Comparison of ENCODE assay signal across 9 cellular contexts in the genomic region with DNA sequence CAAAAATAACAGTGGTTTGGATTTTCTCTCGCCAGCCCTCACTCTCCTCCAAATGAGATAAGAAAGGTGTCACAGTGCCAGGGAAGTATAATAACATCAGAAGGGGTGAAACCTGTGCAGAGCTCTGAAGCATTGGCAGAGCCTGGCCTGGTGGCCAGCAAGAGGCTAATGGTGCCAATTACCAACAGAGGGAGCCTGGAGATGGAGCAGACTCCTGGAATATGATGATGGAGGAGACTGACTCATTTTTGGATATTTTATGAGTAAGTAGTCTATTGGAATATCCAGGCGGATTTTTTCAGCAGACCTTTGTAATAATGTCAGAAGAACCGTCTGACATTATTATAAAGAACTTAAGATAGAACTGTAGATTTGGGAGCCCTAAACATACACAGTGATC.
DNase-seq lines count a peak whose midpoint lies in the region; ATAC-seq, FAIRE-seq and TF ChIP-seq lines count a peak whose summit lies in the region.
"Had no signal": no experiment of that assay in that cellular context is flagged by ENCODE, and none has a peak within 500 bp of the region (broad histone marks: within the 10 kb centered on the region; RNA-seq: fewer than 3 reads in every experiment).

No MANE protein-coding gene starts in this region.

- DNase-seq in HT1080 (ENCODE audit: low read depth) (peak; percentile 77), adrenal gland (peak; percentile 27 to 66 (median 45)), aorta (peak in 1 of 2 donors; percentile 53), NCI-H128 (lab: John Stamatoyannopoulos, UW; ENCODE audit: unreplicated experiment) (no peak)
- DNase-seq in activated CD8-positive, alpha-beta T cell treated with anti-CD3 and anti-CD28 coated beads, Interleukin-2, amount 10 ng/mL, durations not matched to agents 7 days and 5 days: no peak

- TF ChIP-seq CTCF in adrenal gland (IDR thresholded peaks at IDR 0.05): peak; percentile 23 to 54 (median 45)

- H3K36me3 Mint-ChIP-seq in activated CD8-positive, alpha-beta T cell treated with anti-CD3 and anti-CD28 coated beads, Interleukin-2, amount 10 ng/mL, durations not matched to agents 7 days and 5 days (ENCODE audit: low read depth): no peaks in the 10 kb centered on the region

- 23 to 49% (median 33%) methylated on average over 3 of the region's 3 CpGs for WGBS in adrenal gland, 4 donors
- 4 to 5% methylated on average over 3 of the region's 3 CpGs for WGBS in aorta, 2 donors

- peak; percentile 86 for FAIRE-seq in islet of Langerhans (lab: Jason Lieb, UNC)

- intact Hi-C loops in adrenal gland (cut with DNase I) (no loop called here), aorta (cut with DNase I) (loop anchor here (5.0 kb wide), 1 partner anchor 443 kb away; the partner anchor contains the start of gene MARCKS (in 2 of the 2))

- peak; percentile 82 for ATAC-seq in aorta (ENCODE audit: low FRiP score)
- no peak for ATAC-seq in GM18873 (IDR thresholded peaks at IDR 0.05; ENCODE audit: low FRiP score, unreplicated experiment)
- no peak for ATAC-seq in activated CD8-positive, alpha-beta T cell treated with anti-CD3 and anti-CD28 coated beads, Interleukin-2, amount 10 ng/mL, durations not matched to agents 7 days and 5 days

- no peaks in the 10 kb centered on the region for H3K36me3 ChIP-seq in ACC112 (ENCODE audit: insufficient read depth, low read length)
- H3K36me3 ChIP-seq in adrenal gland (replicated peaks in 1 of 2): no peaks in the 10 kb centered on the region
- H3K36me3 ChIP-seq in aorta (ENCODE audit: control insufficient read depth in 1 of 2, insufficient read depth in 2 of 2, low read length in 1 of 2): no peaks in the 10 kb centered on the region

- H3K4me3 Mint-ChIP-seq in activated CD8-positive, alpha-beta T cell treated with anti-CD3 and anti-CD28 coated beads, Interleukin-2, amount 10 ng/mL, durations not matched to agents 7 days and 5 days: no peak overlapping the region

- POLR2A ChIA-PET in activated CD8-positive, alpha-beta T cell treated with anti-CD3 and anti-CD28 coated beads, Interleukin-2, amount 10 ng/mL, durations not matched to agents 7 days and 5 days (lab: Charles Lee): no interaction called here

- no peaks in the 10 kb centered on the region for H3K79me2 ChIP-seq in ACC112 (ENCODE audit: control insufficient read depth, insufficient read depth, low read length, unreplicated experiment)

- no peak for TF ChIP-seq POLR2A in adrenal gland (IDR thresholded peaks at IDR 0.05)

- H3K27me3 ChIP-seq in ACC112 (ENCODE audit: insufficient read depth, low read length): no peaks in the 10 kb centered on the region
- no peaks in the 10 kb centered on the region for H3K27me3 ChIP-seq in adrenal gland
- no peaks in the 10 kb centered on the region for H3K27me3 ChIP-seq in aorta (ENCODE audit: control insufficient read depth in 1 of 2, insufficient read depth in 2 of 2, low read length in 1 of 2)

- peaks cover 37% of the 10 kb centered on the region for H3K4me1 ChIP-seq in ACC112 (ENCODE audit: control insufficient read depth, insufficient read depth, low read length, unreplicated experiment)
- peaks cover 0 to 3% of the 10 kb centered on the region in 2 donors for H3K4me1 ChIP-seq in adrenal gland (replicated peaks in 1 of 2)
- no peaks in the 10 kb centered on the region for H3K4me1 ChIP-seq in aorta (ENCODE audit: control insufficient read depth in 1 of 2, insufficient read depth in 2 of 2, low read length in 2 of 2)

- no peaks in the 10 kb centered on the region for H3K4me1 Mint-ChIP-seq in activated CD8-positive, alpha-beta T cell treated with anti-CD3 and anti-CD28 coated beads, Interleukin-2, amount 10 ng/mL, durations not matched to agents 7 days and 5 days (ENCODE audit: low read depth)

- H3K9me3 Mint-ChIP-seq in activated CD8-positive, alpha-beta T cell treated with anti-CD3 and anti-CD28 coated beads, Interleukin-2, amount 10 ng/mL, durations not matched to agents 7 days and 5 days (ENCODE audit: insufficient read depth): no peaks in the 10 kb centered on the region

- H3K27ac ChIP-seq in ACC112 (ENCODE audit: low read depth, low read length) (0 out of 2 replicates have a peak overlapping the region, but pooled peaks have one; percentile 40), adrenal gland (no peak overlapping the region), aorta (ENCODE audit: low read depth in 1 of 2, low read length in 2 of 2) (no peak overlapping the region)

- peak overlapping the region; percentile 89 for H2AFZ ChIP-seq in ACC112 (ENCODE audit: low read length, unreplicated experiment)

- H3K27me3 Mint-ChIP-seq in activated CD8-positive, alpha-beta T cell treated with anti-CD3 and anti-CD28 coated beads, Interleukin-2, amount 10 ng/mL, durations not matched to agents 7 days and 5 days (ENCODE audit: low read depth): no peaks in the 10 kb centered on the region

- H3K9me3 ChIP-seq in adrenal gland (replicated peaks in 1 of 3) (peaks cover 0 to 2% (median 0%) of the 10 kb centered on the region in 3 donors), aorta (ENCODE audit: control insufficient read depth, low read length) (no peaks in the 10 kb centered on the region)

- CTCF ChIA-PET in activated CD8-positive, alpha-beta T cell treated with anti-CD3 and anti-CD28 coated beads, Interleukin-2, amount 10 ng/mL, durations not matched to agents 7 days and 5 days (lab: Charles Lee): no interaction called here

- H3K4me3 ChIP-seq in ACC112 (ENCODE audit: low read depth, low read length) (no peak overlapping the region), adrenal gland (no peak overlapping the region), aorta (ENCODE audit: low read length in 2 of 2) (no peak overlapping the region)
- H3K4me3 ChIP-seq: skin epidermis had no signal

- no peak overlapping the region for H3K27ac Mint-ChIP-seq in activated CD8-positive, alpha-beta T cell treated with anti-CD3 and anti-CD28 coated beads, Interleukin-2, amount 10 ng/mL, durations not matched to agents 7 days and 5 days

Comparison
In these comparisons a context has a peak if more than half of its experiments do, and no peak if none do; other contexts are left out.
1. DNase-seq: peak in HT1080 (single experiment) and adrenal gland (7 of 7); none in NCI-H128 (single experiment) and activated CD8-positive, alpha-beta T cell treated with anti-CD3 and anti-CD28 coated beads, Interleukin-2, amount 10 ng/mL, durations not matched to agents 7 days and 5 days (single experiment).
2. intact Hi-C loops: an anchor here in aorta (5.0 kb wide); none called in adrenal gland.